Comparison of ENCODE assay signal across 22 cellular contexts in genomic region chr1:43293171-43293570, GRCh38. TPM values are rescaled to one million over a fixed set of nuclear protein-coding genes. Genes with fewer than 3 reads are reported as not detected.
DNase-seq lines count a peak whose midpoint lies in the region; ATAC-seq and TF ChIP-seq lines count a peak whose summit lies in the region.
"Had no signal": no experiment of that assay in that cellular context is flagged by ENCODE, and none has a peak within 500 bp of the region (broad histone marks: within the 10 kb centered on the region; RNA-seq: fewer than 3 reads in every experiment).

No MANE protein-coding gene starts in this region.

- H3K4me1 ChIP-seq in gastroesophageal sphincter (peaks cover 0 to 42% (median 18%) of the 10 kb centered on the region in 3 donors), subcutaneous abdominal adipose tissue (ENCODE audit: control insufficient read depth in 5 of 5, insufficient read depth in 5 of 5, low read length in 5 of 5) (peaks cover 8 to 70% (median 55%) of the 10 kb centered on the region in 5 donors)

- H3K36me3 ChIP-seq in gastroesophageal sphincter (no peaks in the 10 kb centered on the region), subcutaneous abdominal adipose tissue (ENCODE audit: control insufficient read depth in 5 of 5, insufficient read depth in 5 of 5, low read length in 5 of 5) (no peaks in the 10 kb centered on the region)

- H3K27ac ChIP-seq in gastroesophageal sphincter, result peak overlapping the region in 3 of 4 donors; percentile 70 to 81 (median 71)
- H3K27ac ChIP-seq in subcutaneous abdominal adipose tissue (ENCODE audit: low read depth, low read length), result peak overlapping the region; percentile 65

- no peak for TF ChIP-seq EP300 in gastroesophageal sphincter (IDR thresholded peaks at IDR 0.05)

- H3K9ac ChIP-seq in subcutaneous abdominal adipose tissue (ENCODE audit: low read length in 5 of 5), result peak overlapping the region in 1 of 5 donors; percentile 63

- no peaks in the 10 kb centered on the region for H3K27me3 ChIP-seq in gastroesophageal sphincter
- H3K27me3 ChIP-seq in subcutaneous abdominal adipose tissue (ENCODE audit: control insufficient read depth in 5 of 5, insufficient read depth in 4 of 5, low read length in 5 of 5), result no peaks in the 10 kb centered on the region

- no peaks in the 10 kb centered on the region for H3K9me3 ChIP-seq in gastroesophageal sphincter
- H3K9me3 ChIP-seq in subcutaneous abdominal adipose tissue (ENCODE audit: control insufficient read depth in 5 of 5, low read length in 5 of 5), result no peaks in the 10 kb centered on the region

- ATAC-seq in gastroesophageal sphincter (no peak), GM18909 (IDR thresholded peaks at IDR 0.05; ENCODE audit: poor library complexity, unreplicated experiment) (no peak), left lobe of liver (no peak), HG03571 (IDR thresholded peaks at IDR 0.05; ENCODE audit: unreplicated experiment) (no peak)
- ATAC-seq: T-cell had no signal

- H3K4me3 ChIP-seq in gastroesophageal sphincter, result no peak overlapping the region
- H3K4me3 ChIP-seq in subcutaneous abdominal adipose tissue (ENCODE audit: low read depth in 1 of 5, low read length in 5 of 5), result peak overlapping the region in 1 of 5 donors; percentile 13

- whole genome bisulfite sequencing in gastroesophageal sphincter (ENCODE audit: low coverage in 1 of 2), 2 donors, result 100% methylated on average over 1 of the region's 2 CpGs

- TF ChIP-seq POLR2A in gastroesophageal sphincter (IDR thresholded peaks at IDR 0.05), result no peak

- TF ChIP-seq CTCF in gastroesophageal sphincter (IDR thresholded peaks at IDR 0.05), result no peak

- DNase-seq in EL (peak; percentile 58), RPMI7951 (ENCODE audit: low read depth) (peak; percentile 13), left lobe of liver (ENCODE audit: low spot score) (no peak)
- DNase-seq: activated CD4-positive, alpha-beta T cell treated with anti-CD3 and anti-CD28 coated beads, Interleukin-2, amount 50 U/mL, for 48 hours; activated T-cell treated with anti-CD3 and anti-CD28 coated beads for 4 hours; COR-L47; hippocampal formation; Kasumi-1; NCI-H1105; NCI-H2107; stimulated activated CD4-positive, alpha-beta T cell treated with anti-CD3 and anti-CD28 coated beads, Interleukin-12 subunit alpha, Interleukin-12 subunit beta, amount 100 ng/mL, for 4 hours; T-cell had no signal

RNA-seq across cellular contexts. Expression of gene TIE1, which starts 7.6 kb away (rescaled TPM):
- 0.68 and 0.84 TPM in 2 replicates for total RNA-seq in RPMI7951 (2014; rRNA removed; shearing (Covaris generic))
- total RNA-seq in gastroesophageal sphincter, result 10 to 100 TPM; 11.4 to 49.3 (median 30.2) TPM
- 8.5 TPM for total RNA-seq in left lobe of liver

RNA-seq across cellular contexts. Expression of gene C1orf210, which starts 7.8 kb away (rescaled TPM):
- total RNA-seq in RPMI7951 (2014; rRNA removed; shearing (Covaris generic)), result not detected in 2 replicates
- total RNA-seq in gastroesophageal sphincter, result under 1 TPM in 1 of 4 donors, not detected in 3; 0.27 TPM
- total RNA-seq in left lobe of liver, result 2.6 TPM
- total RNA-seq: cerebellum, Daoy, H4, mesenteric fat pad, Right ventricle myocardium superior had no signal

RNA-seq across cellular contexts. Expression of gene TMEM125, which starts 23.4 kb away (rescaled TPM):
- not detected in 2 replicates for total RNA-seq in RPMI7951 (2014; rRNA removed; shearing (Covaris generic))
- under 1 TPM in 1 of 4 donors, not detected in 3; 0.45 TPM for total RNA-seq in gastroesophageal sphincter
- total RNA-seq in left lobe of liver, result 0.45 TPM
- total RNA-seq: Daoy, H4, mesenteric fat pad, Right ventricle myocardium superior had no signal

RNA-seq across cellular contexts. Expression of gene MPL, which starts 44.4 kb away (rescaled TPM):
- total RNA-seq in RPMI7951 (2014; rRNA removed; shearing (Covaris generic)), result not detected in 2 replicates
- total RNA-seq in gastroesophageal sphincter, result 1 to 10 TPM in 1 of 4 donors, under 1 TPM in 1, not detected in 2; 0.27 to 1.1 TPM
- 0.15 TPM for total RNA-seq in left lobe of liver
- total RNA-seq: astrocyte, cerebellum, H4 had no signal
